In genomic region chr3:150603090-150603887, GRCh38 we compare ENCODE assay signal across 8 cellular contexts. TPM values are rescaled to one million over a fixed set of nuclear protein-coding genes. Genes with fewer than 3 reads are reported as not detected.
DNase-seq lines count a peak whose midpoint lies in the region; ATAC-seq, FAIRE-seq and TF ChIP-seq lines count a peak whose summit lies in the region.

Gene SELENOT, plus strand, starts transcription at chr3:150603321. Its CDS starts 42 bp downstream, at chr3:150603363.

- peak within 1 kb of the TSS; percentile 84 for H3K4me2 ChIP-seq in keratinocyte (ENCODE audit: control insufficient read depth, extremely low read depth, insufficient read depth, low read depth, low read length)

- H3K27ac ChIP-seq in keratinocyte (ENCODE audit: control insufficient read depth, insufficient read depth, low read length): peak within 1 kb of the TSS; percentile 85

- dilution Hi-C loops in keratinocyte (cut with MboI; ENCODE audit: extremely low pct_ligation_motif_present, low sequenced_read_pairs): no loop called here

- ATAC-seq in GM19025 (IDR thresholded peaks at IDR 0.05; ENCODE audit: low read depth, unreplicated experiment): peak; percentile 50
- ATAC-seq in HG03342 (IDR thresholded peaks at IDR 0.05; ENCODE audit: unreplicated experiment): peak; percentile 58
- ATAC-seq in activated CD4-positive, CD25-positive, alpha-beta regulatory T cell treated with anti-CD3 and anti-CD28 coated beads, Interleukin-2, amount 50 U/mL, for 24 hours: peak; percentile 91 to 93

- no peaks in the 10 kb centered on the region for H3K9me1 ChIP-seq in keratinocyte (ENCODE audit: control insufficient read depth, extremely low read depth, insufficient read depth, low read length)

- H3K4me3 ChIP-seq in AG10803 (ENCODE audit: low read length) (peak within 1 kb of the TSS; percentile 85), keratinocyte (ENCODE audit: control insufficient read depth in 2 of 3, extremely low read depth in 1 of 3, insufficient read depth in 2 of 3, low read depth in 1 of 3, low read length in 3 of 3) (peak within 1 kb of the TSS; percentile 63 to 89 (median 80))

- H2AFZ ChIP-seq in keratinocyte (ENCODE audit: control insufficient read depth, low read length): peak within 1 kb of the TSS; percentile 8

- H3K36me3 ChIP-seq in keratinocyte (ENCODE audit: control insufficient read depth in 2 of 2, extremely low read depth in 1 of 2, insufficient read depth in 2 of 2, low read length in 2 of 2): peaks cover 0 to 9% of the 10 kb centered on the region in 2 experiments

- peak; percentile 41 for FAIRE-seq in keratinocyte (lab: Jason Lieb, UNC)

- peak within 1 kb of the TSS; percentile 80 for H3K9ac ChIP-seq in keratinocyte (ENCODE audit: control insufficient read depth, extremely low read depth, insufficient read depth, low read length)

- peaks cover 78% of the 10 kb centered on the region for H3K79me2 ChIP-seq in keratinocyte (ENCODE audit: control insufficient read depth, insufficient read depth, low read length)

- DNase-seq in AG10803 (ENCODE audit: low read depth) (peak; percentile 95), NCI-H446 treated with DMSO at 0.1 percent for 48 hours (lab: John Stamatoyannopoulos, UW) (peak; percentile 96), cerebellar cortex (ENCODE audit: low spot score) (peak; percentile 95), keratinocyte (ENCODE audit: low read depth, low spot score) (peak; percentile 81)
- DNase-seq in stimulated activated CD4-positive, alpha-beta T cell treated with anti-CD3 and anti-CD28 coated beads, Interleukin-15, amount 100 ng/mL, for 1 hour (ENCODE audit: low read depth in 1 of 2, low spot score in 1 of 2): peak; percentile 90 to 94

- peaks cover 4% of the 10 kb centered on the region for H4K20me1 ChIP-seq in keratinocyte (ENCODE audit: control insufficient read depth, extremely low read depth, insufficient read depth, low read length)

- no peaks in the 10 kb centered on the region for H3K9me3 ChIP-seq in keratinocyte (ENCODE audit: control insufficient read depth, low read depth, low read length)

- H3K4me1 ChIP-seq in keratinocyte (ENCODE audit: control insufficient read depth, extremely low read depth, insufficient read depth, low read length): peaks cover 35% of the 10 kb centered on the region

- H3K27me3 ChIP-seq in keratinocyte (ENCODE audit: control insufficient read depth, extremely low read depth, insufficient read depth, low read length): no peaks in the 10 kb centered on the region

- TF ChIP-seq CTCF in AG10803 (conservative IDR thresholded peaks at IDR 0.05; ENCODE audit: low read length) (0 out of 2 replicates have a peak, but pooled peaks have one; percentile 15), keratinocyte (optimal IDR thresholded peaks at IDR 0.05 in 1 of 3, IDR thresholded peaks at IDR 0.05 in 1 of 3, conservative IDR thresholded peaks at IDR 0.05 in 1 of 3; ENCODE audit: extremely low read depth in 1 of 3, insufficient read depth in 2 of 3, low read length in 3 of 3) (peak; percentile 1 to 24 (median 9))

RNA-seq across cellular contexts. Expression of gene SELENOT, which starts in this region (rescaled TPM):
- 357 to 668 TPM (median 597 TPM) in 3 replicates for polyA plus RNA-seq in keratinocyte
- 24.1 TPM for polyA plus RNA-seq in keratinocyte (2011; ENCODE audit: low read depth)
- 421 and 922 TPM in 2 replicates for polyA plus RNA-seq in keratinocyte (2011; cell fraction: cytosol; rRNA removed)
- polyA plus RNA-seq in keratinocyte (2011; cell fraction: nucleus; rRNA removed): 313 and 352 TPM in 2 replicates
- 135 and 141 TPM in 2 replicates for polyA plus RNA-seq in keratinocyte (2012; ENCODE audit: low replicate concordance)
- polyA minus RNA-seq in keratinocyte: 285 to 581 TPM (median 504 TPM) in 3 replicates
- polyA minus RNA-seq in keratinocyte (2011; cell fraction: cytosol; rRNA and poly(A)+ RNA removed): 191 TPM
- 108 and 188 TPM in 2 replicates for polyA minus RNA-seq in keratinocyte (2011; cell fraction: nucleus; rRNA and poly(A)+ RNA removed)

Comparison
In these comparisons a context has a peak if more than half of its experiments do, and no peak if none do; other contexts are left out.
1. Peak in every context shown above with its lines: DNase-seq, ATAC-seq, H3K4me3 ChIP-seq and H3K27ac ChIP-seq.